15 cellular contexts compared by ENCODE assay signal in genomic region chr3:170220871-170221270, GRCh38. TPM values are rescaled to one million over a fixed set of nuclear protein-coding genes. Genes with fewer than 3 reads are reported as not detected.
DNase-seq lines count a peak whose midpoint lies in the region; ATAC-seq and TF ChIP-seq lines count a peak whose summit lies in the region.
"Had no signal": no experiment of that assay in that cellular context is flagged by ENCODE, and none has a peak within 500 bp of the region (broad histone marks: within the 10 kb centered on the region; RNA-seq: fewer than 3 reads in every experiment).

No MANE protein-coding gene starts in this region.

- H3K27me3 Mint-ChIP-seq in stimulated activated naive CD8-positive, alpha-beta T cell treated with anti-CD3 and anti-CD28 coated beads, Interleukin-15, Interleukin-2, amounts not matched to agents 100 ng/mL and 50 ng/mL, for 24 hours: no peaks in the 10 kb centered on the region
- H3K27me3 Mint-ChIP-seq in T-cell: no peaks in the 10 kb centered on the region

- ATAC-seq in stimulated activated naive CD8-positive, alpha-beta T cell treated with anti-CD3 and anti-CD28 coated beads, Interleukin-15, Interleukin-2, amounts not matched to agents 100 U/mL and 50 U/mL, for 24 hours: no peak
- ATAC-seq in T-cell (replicated peaks in 1 of 4): no peak
- ATAC-seq in HG03378 (IDR thresholded peaks at IDR 0.05; ENCODE audit: unreplicated experiment): no peak
- ATAC-seq in HG03025 (IDR thresholded peaks at IDR 0.05; ENCODE audit: low FRiP score, unreplicated experiment): no peak
- ATAC-seq: activated CD4-positive, CD25-positive, alpha-beta regulatory T cell treated with anti-CD3 and anti-CD28 coated beads, Interleukin-2, amount 50 U/mL, for 24 hours had no signal

- H3K27ac Mint-ChIP-seq in stimulated activated naive CD8-positive, alpha-beta T cell treated with anti-CD3 and anti-CD28 coated beads, Interleukin-15, Interleukin-2, amounts not matched to agents 100 ng/mL and 50 ng/mL, for 24 hours: peak overlapping the region; percentile 36
- no peak overlapping the region for H3K27ac Mint-ChIP-seq in T-cell

- no peak overlapping the region for H3K27ac ChIP-seq in Peyer's patch
- H3K27ac ChIP-seq: adrenal gland, KMS-11, right atrium auricular region had no signal

- TF ChIP-seq CTCF in fibroblast of the aortic adventitia (IDR thresholded peaks at IDR 0.05; ENCODE audit: insufficient read depth, low read length) (no peak), Peyer's patch (IDR thresholded peaks at IDR 0.05) (no peak)

- H3K4me3 ChIP-seq in fibroblast of the aortic adventitia (ENCODE audit: low read depth, low read length) (no peak overlapping the region), Peyer's patch (no peak overlapping the region)

- POLR2A ChIA-PET in T-cell (lab: Charles Lee): no interaction called here

- H3K4me1 Mint-ChIP-seq in stimulated activated naive CD8-positive, alpha-beta T cell treated with anti-CD3 and anti-CD28 coated beads, Interleukin-15, Interleukin-2, amounts not matched to agents 100 ng/mL and 50 ng/mL, for 24 hours (ENCODE audit: low read depth): peaks cover 34% of the 10 kb centered on the region
- H3K4me1 Mint-ChIP-seq in T-cell: peaks cover 26 to 27% (median 27%) of the 10 kb centered on the region in 3 donors

- CTCF ChIA-PET in T-cell (lab: Charles Lee): interaction anchor here in 1 of 2 donors (0.6 kb wide), 1 partner anchor 49 kb away, joined by 3 read pairs; no protein-coding TSS in a partner anchor

- no peak for TF ChIP-seq POLR2A in Peyer's patch (IDR thresholded peaks at IDR 0.05)

- no peaks in the 10 kb centered on the region for H3K9me3 ChIP-seq in Peyer's patch
- H3K9me3 ChIP-seq: adrenal gland had no signal

- no peaks in the 10 kb centered on the region for H3K9me3 Mint-ChIP-seq in stimulated activated naive CD8-positive, alpha-beta T cell treated with anti-CD3 and anti-CD28 coated beads, Interleukin-15, Interleukin-2, amounts not matched to agents 100 ng/mL and 50 ng/mL, for 24 hours
- H3K9me3 Mint-ChIP-seq in T-cell: peaks cover 0 to 3% (median 0%) of the 10 kb centered on the region in 3 donors

- H3K4me1 ChIP-seq in Peyer's patch: peaks cover 0 to 14% (median 0%) of the 10 kb centered on the region in 4 donors

- no peaks in the 10 kb centered on the region for H3K27me3 ChIP-seq in Peyer's patch
- H3K27me3 ChIP-seq: adrenal gland, BLaER1, right atrium auricular region had no signal

- H3K4me3 Mint-ChIP-seq in stimulated activated naive CD8-positive, alpha-beta T cell treated with anti-CD3 and anti-CD28 coated beads, Interleukin-15, Interleukin-2, amounts not matched to agents 100 ng/mL and 50 ng/mL, for 24 hours: peak overlapping the region; percentile 69
- peak overlapping the region; percentile 49 to 93 (median 69) for H3K4me3 Mint-ChIP-seq in T-cell

- H3K36me3 ChIP-seq in Peyer's patch: no peaks in the 10 kb centered on the region
- H3K36me3 ChIP-seq: adrenal gland, BLaER1, right atrium auricular region had no signal

- peaks cover 7% of the 10 kb centered on the region for H3K36me3 Mint-ChIP-seq in stimulated activated naive CD8-positive, alpha-beta T cell treated with anti-CD3 and anti-CD28 coated beads, Interleukin-15, Interleukin-2, amounts not matched to agents 100 ng/mL and 50 ng/mL, for 24 hours (ENCODE audit: low read depth)
- no peaks in the 10 kb centered on the region for H3K36me3 Mint-ChIP-seq in T-cell

- no peak for DNase-seq in stimulated activated naive CD8-positive, alpha-beta T cell treated with anti-CD3 and anti-CD28 coated beads, Interleukin-15, Interleukin-2, amounts not matched to agents 100 U/mL and 50 U/mL, for 24 hours
- DNase-seq in T-cell: no peak
- peak; percentile 9 for DNase-seq in fibroblast of the aortic adventitia (ENCODE audit: low read depth)
- no peak for DNase-seq in activated CD8-positive, alpha-beta memory T cell treated with anti-CD3 and anti-CD28 coated beads for 24 hours
- no peak for DNase-seq in Peyer's patch
- DNase-seq: adrenal gland; NCI-H1930; NK-92 treated with Interleukin-12 subunit alpha and Interleukin-12 subunit beta, amount 100 ng/mL, for 24 hours had no signal

RNA-seq across cellular contexts. Expression of gene PRKCI, which starts 1.4 kb away (rescaled TPM):
- 10 to 100 TPM; 17.1 to 26.3 (median 23.9) TPM for total RNA-seq in T-cell
- 56.2 and 63.9 TPM in 2 replicates for total RNA-seq in fibroblast of the aortic adventitia (ENCODE audit: low replicate concordance)
- total RNA-seq in Peyer's patch: 10 to 100 TPM; 22.1 to 50.3 (median 43.5) TPM

RNA-seq across cellular contexts. Expression of gene PHC3, which starts 39.3 kb away (rescaled TPM):
- 100 to 1,000 TPM; 132 to 173 (median 150) TPM for total RNA-seq in T-cell
- total RNA-seq in fibroblast of the aortic adventitia (ENCODE audit: low replicate concordance): 50.4 and 65.6 TPM in 2 replicates
- total RNA-seq in Peyer's patch: 100 to 1,000 TPM in 1 of 4 donors, 10 to 100 TPM in 3; 52.4 to 234 (median 83.2) TPM
